10 cellular contexts compared by ENCODE assay signal in the genomic region with DNA sequence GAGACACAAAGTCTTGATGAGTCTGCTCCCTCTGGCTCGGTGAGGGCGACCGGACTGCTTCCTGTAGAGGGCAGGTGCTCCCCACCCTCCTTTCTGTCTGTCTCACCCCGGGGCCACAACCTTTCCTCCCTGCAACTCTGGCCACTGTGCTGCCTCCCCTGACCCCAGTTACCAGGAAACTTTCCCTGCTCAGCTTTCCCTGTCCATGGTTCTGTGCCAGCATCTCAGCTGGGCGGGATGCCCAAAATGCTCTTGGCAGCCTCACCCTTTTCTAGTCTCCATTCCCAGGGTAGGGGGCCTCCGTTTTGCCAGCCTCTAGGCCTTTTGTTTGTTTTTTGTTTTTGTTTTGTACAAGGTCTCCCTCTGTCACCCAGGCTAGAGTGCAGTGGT. TPM values are rescaled to one million over a fixed set of nuclear protein-coding genes. Genes with fewer than 3 reads are reported as not detected.
A peak's percentile ranks its signal among the peaks of the same experiment; 100 is the strongest.
DNase-seq lines count a peak whose midpoint lies in the region; ATAC-seq, FAIRE-seq and TF ChIP-seq lines count a peak whose summit lies in the region.
"Had no signal": no experiment of that assay in that cellular context is flagged by ENCODE, and none has a peak within 500 bp of the region (broad histone marks: within the 10 kb centered on the region; RNA-seq: fewer than 3 reads in every experiment).

No MANE protein-coding gene starts in this region.

- no peak overlapping the region; a peak in 1 of 7 replicates for H3K27ac Mint-ChIP-seq in H9
- H3K27ac Mint-ChIP-seq in activated naive CD4-positive, alpha-beta T cell treated with anti-CD3 and anti-CD28 coated beads, Interleukin-2, amount 50 U/mL, for 72 hours, result peak overlapping the region; percentile 28 to 45

- no peak for FAIRE-seq in GM12892 (lab: Jason Lieb, UNC)

- no peak overlapping the region for H2BK20ac ChIP-seq in H9 (ENCODE audit: low read depth, low read length, poor library complexity, severe bottlenecking)

- TF ChIP-seq POLR2A in GM12892 (IDR thresholded peaks at IDR 0.05; ENCODE audit: low read depth, low read length), result no peak

- H2BK5ac ChIP-seq in H9 (ENCODE audit: insufficient read length, low read length), result no peak overlapping the region

- no peak for ATAC-seq in activated naive CD4-positive, alpha-beta T cell treated with anti-CD3 and anti-CD28 coated beads, Interleukin-2, amount 50 U/mL, for 72 hours
- ATAC-seq in left ventricle myocardium superior (peak; percentile 50), sciatic nerve (peak; percentile 20), GM21786 (IDR thresholded peaks at IDR 0.05; ENCODE audit: unreplicated experiment) (no peak)

- H4K91ac ChIP-seq in H9 (ENCODE audit: insufficient read length, low read depth, low read length), result no peak overlapping the region

- H4K8ac ChIP-seq in H9 (replicated peaks; ENCODE audit: insufficient read length, low read depth, low read length), result no peak overlapping the region

- H3T11ph ChIP-seq in H9 (ENCODE audit: low read length), result no peak overlapping the region

- no peak overlapping the region for H2BK15ac ChIP-seq in H9 (ENCODE audit: low read depth, low read length)

- H3K9me3 Mint-ChIP-seq in H9, result no peaks in the 10 kb centered on the region
- no peaks in the 10 kb centered on the region for H3K9me3 Mint-ChIP-seq in activated naive CD4-positive, alpha-beta T cell treated with anti-CD3 and anti-CD28 coated beads, Interleukin-2, amount 50 U/mL, for 72 hours

- H2BK120ac ChIP-seq in H9 (ENCODE audit: low read depth, low read length, poor library complexity, severe bottlenecking), result no peak overlapping the region

- no peak overlapping the region for H2AK5ac ChIP-seq in H9 (ENCODE audit: insufficient read length, low read length)

- H3K9me3 ChIP-seq in H9 (ENCODE audit: control insufficient read depth, low read depth, low read length), result no peaks in the 10 kb centered on the region
- H3K9me3 ChIP-seq: upper lobe of left lung had no signal

- H3K14ac ChIP-seq in H9 (ENCODE audit: insufficient read depth, low read length), result no peak overlapping the region

- no peak overlapping the region for H3K18ac ChIP-seq in H9 (ENCODE audit: insufficient read length, low read depth, low read length)

- no peak overlapping the region for H3K4ac ChIP-seq in H9 (ENCODE audit: low read depth, low read length)

- H3K79me1 ChIP-seq in H9 (ENCODE audit: insufficient read depth, low read depth, low read length, poor library complexity, severe bottlenecking), result no peaks in the 10 kb centered on the region

- DNase-seq in H9 (no peak), left ventricle myocardium superior (peak; percentile 85), sciatic nerve (ENCODE audit: low spot score) (peak; percentile 70), EL (no peak), hepatic stellate cell (ENCODE audit: low spot score) (no peak), GM12892 (ENCODE audit: insufficient read length) (no peak)
- no peak for DNase-seq in activated naive CD4-positive, alpha-beta T cell treated with anti-CD3 and anti-CD28 coated beads, Interleukin-2, amount 50 U/mL, for 72 hours (ENCODE audit: low spot score in 2 of 2)
- DNase-seq: cerebellar nuclear complex had no signal

- H2BK12ac ChIP-seq in H9 (ENCODE audit: insufficient read length, low read depth, low read length), result no peak overlapping the region

- no peak overlapping the region for H2AFZ ChIP-seq in H9 (ENCODE audit: low read length)

- H4K20me1 ChIP-seq in H9 (ENCODE audit: control insufficient read depth, insufficient read depth, insufficient read length), result no peaks in the 10 kb centered on the region

- H3K27me3 ChIP-seq in H9 (ENCODE audit: insufficient read depth, low read length), result no peaks in the 10 kb centered on the region
- H3K27me3 ChIP-seq: upper lobe of left lung had no signal

- H3K56ac ChIP-seq in H9 (ENCODE audit: insufficient read length, low read depth, low read length), result no peak overlapping the region

- H3K27me3 Mint-ChIP-seq in H9 (ENCODE audit: low read depth), result no peaks in the 10 kb centered on the region; the same call in 1 of the 2 replicates

- no peak for TF ChIP-seq CTCF in H9 (conservative IDR thresholded peaks at IDR 0.05)

- H3K4me1 ChIP-seq in H9 (ENCODE audit: insufficient read depth, low read length), result no peaks in the 10 kb centered on the region

- no peak overlapping the region for H3K23ac ChIP-seq in H9 (ENCODE audit: insufficient read length, low read depth, low read length)

- WGBS in H9 (ENCODE audit: extremely low coverage, insufficient read length, low lambda C conversion rate), result no CpG with 5 or more reads among the region's 6 CpGs

- peaks cover 14 to 33% (median 30%) of the 10 kb centered on the region in 3 experiments; a peak in 6 of 7 replicates for H3K36me3 Mint-ChIP-seq in H9 (ENCODE audit: insufficient read depth in 1 of 3, low read depth in 3 of 3)
- H3K36me3 Mint-ChIP-seq in activated naive CD4-positive, alpha-beta T cell treated with anti-CD3 and anti-CD28 coated beads, Interleukin-2, amount 50 U/mL, for 72 hours, result no peaks in the 10 kb centered on the region

- peaks cover 15 to 16% of the 10 kb centered on the region in 2 experiments for H3K4me1 Mint-ChIP-seq in H9

- H4K5ac ChIP-seq in H9 (ENCODE audit: insufficient read length, low read depth, low read length), result no peak overlapping the region

- intact Hi-C loops in left ventricle myocardium superior (cut with micrococcal nuclease), result no loop called here
- intact Hi-C loops in sciatic nerve (cut with DNase I), result no loop called here

- H3K9ac ChIP-seq in H9 (ENCODE audit: extremely low read depth, insufficient read length, low read length), result no peak overlapping the region

- H3K23me2 ChIP-seq in H9 (ENCODE audit: insufficient read length, low read depth, low read length, poor library complexity, severe bottlenecking), result peaks cover 5% of the 10 kb centered on the region

- no peak overlapping the region for H3K27ac ChIP-seq in H9 (ENCODE audit: insufficient read length, low read depth, low read length)

- H3K4me3 Mint-ChIP-seq in H9, result peak overlapping the region; percentile 86 to 96

- no peaks in the 10 kb centered on the region for H3K79me2 ChIP-seq in H9 (ENCODE audit: insufficient read depth, low read length)

- no peak overlapping the region for H3K4me2 ChIP-seq in H9 (ENCODE audit: insufficient read depth, insufficient read length, low read length)

RNA-seq across cellular contexts. Expression of a gene that starts 1.4 kb away (rescaled TPM):
- total RNA-seq in H9 (2021) (63.3 and 66.6 TPM in 2 replicates), left ventricle myocardium superior (13.3 TPM), sciatic nerve (47.0 TPM)
- total RNA-seq in activated naive CD4-positive, alpha-beta T cell treated with anti-CD3 and anti-CD28 coated beads, Interleukin-2, amount 50 U/mL, for 72 hours, result 10 to 100 TPM; 23.6 to 31.4 TPM
- polyA plus RNA-seq in GM12892 (2012; ENCODE audit: missing spikeins), result 11.3 TPM

RNA-seq across cellular contexts. Expression of a gene that starts 12.4 kb away (rescaled TPM):
- 244 and 247 TPM in 2 replicates for total RNA-seq in H9 (2021)
- 100 to 1,000 TPM; 133 to 135 TPM for total RNA-seq in activated naive CD4-positive, alpha-beta T cell treated with anti-CD3 and anti-CD28 coated beads, Interleukin-2, amount 50 U/mL, for 72 hours
- total RNA-seq in left ventricle myocardium superior, result 199 TPM
- total RNA-seq in sciatic nerve, result 70.7 TPM
- 143 TPM for polyA plus RNA-seq in GM12892 (2012; ENCODE audit: missing spikeins)

RNA-seq across cellular contexts. Expression of a gene that starts 19.6 kb away (rescaled TPM):
- not detected in 2 replicates for total RNA-seq in H9 (2021)
- not detected for total RNA-seq in activated naive CD4-positive, alpha-beta T cell treated with anti-CD3 and anti-CD28 coated beads, Interleukin-2, amount 50 U/mL, for 72 hours
- total RNA-seq in left ventricle myocardium superior, result not detected
- total RNA-seq in sciatic nerve, result not detected
- polyA plus RNA-seq in GM12892 (2012; ENCODE audit: missing spikeins), result not detected

RNA-seq across cellular contexts. Expression of a gene that starts 22.2 kb away (rescaled TPM):
- total RNA-seq in H9 (2021) (0.31 TPM in 1 of 2 replicates, not detected in the other), left ventricle myocardium superior (0.69 TPM), sciatic nerve (5.4 TPM)
- total RNA-seq in activated naive CD4-positive, alpha-beta T cell treated with anti-CD3 and anti-CD28 coated beads, Interleukin-2, amount 50 U/mL, for 72 hours, result under 1 TPM in 1 of 2 donors, not detected in 1; 0.50 TPM
- not detected for polyA plus RNA-seq in GM12892 (2012; ENCODE audit: missing spikeins)

Comparison
In these comparisons a context has a peak if more than half of its experiments do, and no peak if none do; other contexts are left out.
1. DNase-seq: peak in left ventricle myocardium superior (single experiment) and sciatic nerve (single experiment); none in H9 (single experiment), activated naive CD4-positive, alpha-beta T cell treated with anti-CD3 and anti-CD28 coated beads, Interleukin-2, amount 50 U/mL, for 72 hours (0 of 2), EL (single experiment), hepatic stellate cell (single experiment) and GM12892 (single experiment).
2. H3K27ac Mint-ChIP-seq: peak in activated naive CD4-positive, alpha-beta T cell treated with anti-CD3 and anti-CD28 coated beads, Interleukin-2, amount 50 U/mL, for 72 hours (2 of 2); none in H9 (0 of 3).
3. ATAC-seq: peak in left ventricle myocardium superior (single experiment) and sciatic nerve (single experiment); none in activated naive CD4-positive, alpha-beta T cell treated with anti-CD3 and anti-CD28 coated beads, Interleukin-2, amount 50 U/mL, for 72 hours (0 of 2) and GM21786 (single experiment).